8 cellular contexts compared by ENCODE assay signal in genomic region chr10:46296086-46296485, GRCh38. TPM values are rescaled to one million over a fixed set of nuclear protein-coding genes. Genes with fewer than 3 reads are reported as not detected.
"Had no signal": no experiment of that assay in that cellular context is flagged by ENCODE, and none has a peak within 500 bp of the region (broad histone marks: within the 10 kb centered on the region; RNA-seq: fewer than 3 reads in every experiment).

No MANE protein-coding gene starts in this region.

RNA-seq across cellular contexts. Expression of gene ANTXRL, which starts 9.3 kb away (rescaled TPM):
- total RNA-seq: activated CD4-positive, alpha-beta memory T cell treated with anti-CD3 and anti-CD28 coated beads, Interleukin-2, amount 10 ng/mL, durations not matched to agents 7 days and 5 days; activated naive CD8-positive, alpha-beta T cell treated with anti-CD3 and anti-CD28 coated beads for 36 hours; activated T-cell treated with anti-CD3 and anti-CD28 coated beads, Interleukin-2, amount 50 U/mL, for 72 hours; activated T-helper 17 cell treated with anti-CD3 and anti-CD28 coated beads, Interleukin-2, amount 50 U/mL, for 72 hours; Right ventricle myocardium inferior; SK-MEL-5; T-helper 17 cell had no signal
- polyA plus RNA-seq: aorta had no signal
